8 cellular contexts compared by ENCODE assay signal in genomic region chr17:74922694-74923537, GRCh38. TPM values are rescaled to one million over a fixed set of nuclear protein-coding genes. Genes with fewer than 3 reads are reported as not detected.
DNase-seq lines count a peak whose midpoint lies in the region; ATAC-seq and TF ChIP-seq lines count a peak whose summit lies in the region.

USH1G (minus strand) TSS chr17:74923255; CDS start chr17:74923073, 182 bp downstream.

- intact Hi-C loops in posterior vena cava (cut with DNase I) = no loop called here

- H3K27me3 Mint-ChIP-seq in type B pancreatic cell = peaks cover 65% of the 10 kb centered on the region

- no peaks in the 10 kb centered on the region for H3K36me3 Mint-ChIP-seq in type B pancreatic cell

- no peaks in the 10 kb centered on the region for H3K9me3 Mint-ChIP-seq in type B pancreatic cell

- H3K27ac Mint-ChIP-seq in type B pancreatic cell = no peak within 1 kb of the TSS

- TF ChIP-seq CTCF in type B pancreatic cell (conservative IDR thresholded peaks at IDR 0.05) = no peak

- H3K4me1 Mint-ChIP-seq in type B pancreatic cell (ENCODE audit: unreplicated experiment) = no peaks in the 10 kb centered on the region

- DNase-seq in activated T-cell treated with anti-CD3 and anti-CD28 coated beads for 4 hours = peak; percentile 5
- no peak for DNase-seq in activated T-cell treated with anti-CD3 and anti-CD28 coated beads, Interleukin-2, amount 50 U/mL, for 48 hours
- peak; percentile 7 for DNase-seq in amniotic epithelial cell (ENCODE audit: low read depth)
- peak; percentile 50 for DNase-seq in islet precursor cell
- no peak for DNase-seq in type B pancreatic cell (ENCODE audit: extremely low spot score, unreplicated experiment)
- DNase-seq in posterior vena cava (ENCODE audit: low spot score) = no peak

- no peak for ATAC-seq in HG02870 (IDR thresholded peaks at IDR 0.05; ENCODE audit: unreplicated experiment)
- no peak for ATAC-seq in GM18868 (IDR thresholded peaks at IDR 0.05; ENCODE audit: unreplicated experiment)

- H3K4me3 Mint-ChIP-seq in type B pancreatic cell = peak within 1 kb of the TSS; percentile 71

RNA-seq across cellular contexts. Expression of gene USH1G, which starts in this region (rescaled TPM):
- total RNA-seq in type B pancreatic cell (ENCODE audit: low replicate concordance) (0.56 and 1.4 TPM in 2 replicates), posterior vena cava (not detected)

Comparison
In these comparisons a context has a peak if more than half of its experiments do, and no peak if none do; other contexts are left out.
1. DNase-seq: peak in activated T-cell treated with anti-CD3 and anti-CD28 coated beads for 4 hours (single experiment), amniotic epithelial cell (single experiment) and islet precursor cell (single experiment); none in activated T-cell treated with anti-CD3 and anti-CD28 coated beads, Interleukin-2, amount 50 U/mL, for 48 hours (0 of 2), type B pancreatic cell (single experiment) and posterior vena cava (single experiment).